In the genomic region with DNA sequence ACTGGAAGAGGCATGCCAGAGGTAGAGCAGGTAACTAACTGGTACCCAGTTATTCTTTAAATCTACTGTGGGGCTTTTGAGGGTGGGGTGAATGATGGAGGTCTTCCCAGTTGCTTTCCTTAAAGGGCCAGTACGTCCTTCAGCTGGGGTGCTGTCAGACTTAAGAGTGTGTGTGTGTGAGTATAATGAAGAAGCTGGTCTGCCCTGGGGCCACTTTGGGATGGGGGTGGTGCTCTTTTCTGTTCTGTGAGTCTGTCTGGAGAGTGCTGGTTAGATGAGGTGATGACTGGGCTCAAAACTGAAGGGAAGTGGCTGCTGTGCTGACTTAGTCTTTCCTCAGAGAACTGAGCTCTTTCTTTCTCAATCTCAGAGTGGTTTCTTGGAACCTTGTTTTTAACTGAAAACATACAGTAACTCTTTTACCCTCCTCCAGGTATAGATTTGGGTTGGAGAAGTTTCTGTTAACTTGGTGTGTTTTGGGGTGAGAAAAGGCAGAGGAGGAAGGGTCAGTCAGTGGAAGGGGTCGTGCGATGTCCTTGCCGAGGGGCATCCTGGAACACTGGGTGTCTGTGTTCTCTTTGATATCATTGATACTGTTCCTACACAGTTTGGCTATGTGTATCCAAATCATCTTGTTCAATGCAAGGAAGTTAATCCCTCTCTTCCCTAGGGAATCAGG, we compare ENCODE assay signal across 8 cellular contexts. TPM values are rescaled to one million over a fixed set of nuclear protein-coding genes. Genes with fewer than 3 reads are reported as not detected.
A peak's percentile ranks its signal among the peaks of the same experiment; 100 is the strongest.
DNase-seq lines count a peak whose midpoint lies in the region; ATAC-seq and TF ChIP-seq lines count a peak whose summit lies in the region.

No MANE protein-coding gene starts in this region.

- peak overlapping the region; percentile 83 to 98 (median 93) for H3K27ac ChIP-seq in heart left ventricle

- H3K9me3 Mint-ChIP-seq in activated naive CD8-positive, alpha-beta T cell treated with anti-CD3 and anti-CD28 coated beads for 36 hours = peaks cover 2% of the 10 kb centered on the region

- no peaks in the 10 kb centered on the region for H3K36me3 ChIP-seq in heart left ventricle

- no peak for TF ChIP-seq POLR2A in heart left ventricle (IDR thresholded peaks at IDR 0.05)

- H3K4me1 ChIP-seq in heart left ventricle = peaks cover 6 to 50% (median 28%) of the 10 kb centered on the region in 12 donors

- peak overlapping the region; percentile 97 for H3K27ac Mint-ChIP-seq in activated naive CD8-positive, alpha-beta T cell treated with anti-CD3 and anti-CD28 coated beads for 36 hours

- H3K4me3 Mint-ChIP-seq in activated naive CD8-positive, alpha-beta T cell treated with anti-CD3 and anti-CD28 coated beads for 36 hours = peak overlapping the region; percentile 93

- H3K9me3 ChIP-seq in heart left ventricle = no peaks in the 10 kb centered on the region

- H3K4me3 ChIP-seq in heart left ventricle = peak overlapping the region; percentile 24 to 72 (median 52)

- H3K4me1 Mint-ChIP-seq in activated naive CD8-positive, alpha-beta T cell treated with anti-CD3 and anti-CD28 coated beads for 36 hours = peaks cover 38% of the 10 kb centered on the region

- intact Hi-C loops in heart left ventricle (cut with DNase I) = loop anchor here in 5 of 10 donors (2.0 to 10.0 kb wide), 3 partner anchors 52 to 210 kb away; no protein-coding TSS in a partner anchor

- no peak for TF ChIP-seq CTCF in heart left ventricle (IDR thresholded peaks at IDR 0.05)

- ATAC-seq in GM19395 (IDR thresholded peaks at IDR 0.05; ENCODE audit: unreplicated experiment) = peak; percentile 66
- peak; percentile 66 to 84 (median 78) for ATAC-seq in heart left ventricle
- ATAC-seq in HG02840 (IDR thresholded peaks at IDR 0.05; ENCODE audit: low FRiP score, unreplicated experiment) = no peak

- peaks cover 7% of the 10 kb centered on the region for H3K36me3 Mint-ChIP-seq in activated naive CD8-positive, alpha-beta T cell treated with anti-CD3 and anti-CD28 coated beads for 36 hours

- H3K27me3 ChIP-seq in heart left ventricle = no peaks in the 10 kb centered on the region

- WGBS in heart left ventricle, 4 donors = 7 to 17% (median 14%) methylated on average over 4 of the region's 4 CpGs

- DNase-seq in SIG-M5 (lab: John Stamatoyannopoulos, UW) (peak; percentile 47), heart left ventricle (peak; percentile 46 to 67 (median 66)), renal cortical epithelial cell (ENCODE audit: low read depth) (peak; percentile 71), SHP77 (lab: John Stamatoyannopoulos, UW) (no peak), NCI-H2029 (lab: John Stamatoyannopoulos, UW) (no peak)
- DNase-seq in activated naive CD8-positive, alpha-beta T cell treated with anti-CD3 and anti-CD28 coated beads for 36 hours = peak; percentile 72

- no peaks in the 10 kb centered on the region for H3K27me3 Mint-ChIP-seq in activated naive CD8-positive, alpha-beta T cell treated with anti-CD3 and anti-CD28 coated beads for 36 hours

RNA-seq across cellular contexts. Expression of gene MACF1, which starts 0.7 kb away (rescaled TPM):
- total RNA-seq in activated naive CD8-positive, alpha-beta T cell treated with anti-CD3 and anti-CD28 coated beads for 36 hours = 100 to 1,000 TPM; 114 to 130 TPM
- total RNA-seq in heart left ventricle = 100 to 1,000 TPM; 183 to 436 (median 290) TPM
- polyA plus RNA-seq in heart left ventricle = 100 to 1,000 TPM; 102 to 120 TPM
- total RNA-seq in renal cortical epithelial cell = 305 and 881 TPM in 2 replicates

Comparison
In these comparisons a context has a peak if more than half of its experiments do, and no peak if none do; other contexts are left out.
1. DNase-seq: peak in SIG-M5 (single experiment), activated naive CD8-positive, alpha-beta T cell treated with anti-CD3 and anti-CD28 coated beads for 36 hours (single experiment), heart left ventricle (5 of 5) and renal cortical epithelial cell (single experiment); none in SHP77 (0 of 2) and NCI-H2029 (single experiment).